In the genomic region with DNA sequence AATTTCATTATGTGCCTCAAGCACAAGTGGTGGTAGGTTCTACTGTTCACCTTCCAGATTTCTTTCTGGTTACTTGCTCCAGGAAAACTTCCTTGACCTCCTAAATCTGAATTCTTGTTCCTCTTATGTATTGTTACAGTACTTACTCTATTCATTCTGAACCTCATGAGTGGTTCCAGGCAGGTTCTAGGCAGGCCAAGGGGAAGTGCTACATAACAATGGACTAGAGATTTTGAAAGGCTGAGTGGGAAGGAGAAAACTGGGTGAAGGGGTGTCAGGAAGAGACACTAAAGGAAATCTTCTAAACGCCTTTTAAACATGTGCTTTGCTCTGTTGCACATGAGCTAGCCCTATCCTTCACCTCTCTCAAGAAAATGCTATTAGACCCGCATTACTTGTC, we compare ENCODE assay signal across 9 cellular contexts. TPM values are rescaled to one million over a fixed set of nuclear protein-coding genes. Genes with fewer than 3 reads are reported as not detected.
DNase-seq lines count a peak whose midpoint lies in the region; ATAC-seq and TF ChIP-seq lines count a peak whose summit lies in the region.
"Had no signal": no experiment of that assay in that cellular context is flagged by ENCODE, and none has a peak within 500 bp of the region (broad histone marks: within the 10 kb centered on the region; RNA-seq: fewer than 3 reads in every experiment).

No MANE protein-coding gene starts in this region.

- 25% methylated on average over 2 of the region's 2 CpGs for WGBS in mammary epithelial cell (ENCODE audit: low coverage, missing lambda C conversion rate)

- H3K4me1 ChIP-seq in CD4-positive, alpha-beta memory T cell (ENCODE audit: insufficient read depth, low read length), result peaks cover 16% of the 10 kb centered on the region
- peaks cover 23% of the 10 kb centered on the region for H3K4me1 ChIP-seq in mammary epithelial cell (ENCODE audit: insufficient read depth, low read length)
- H3K4me1 ChIP-seq: uterus had no signal

- in situ Hi-C loops in mammary epithelial cell (cut with MboI; ENCODE audit: low sequenced_read_pairs in 2 of 2), result loop anchor here (10.0 to 25.0 kb wide), 5 partner anchors 141 to 1258 kb away; a partner anchor contains a TSS

- peak overlapping the region; percentile 93 for H3K4me2 ChIP-seq in mammary epithelial cell (ENCODE audit: insufficient read depth, low read depth, low read length)

- no peaks in the 10 kb centered on the region for H3K9me3 ChIP-seq in CD4-positive, alpha-beta memory T cell (ENCODE audit: control insufficient read depth in 1 of 2, low read length in 2 of 2)
- H3K9me3 ChIP-seq in mammary epithelial cell (replicated peaks; ENCODE audit: insufficient read depth, low read length), result no peaks in the 10 kb centered on the region
- H3K9me3 ChIP-seq: uterus had no signal

- no peak for DNase-seq in CD4-positive, alpha-beta memory T cell
- peak; percentile 5 to 24 for DNase-seq in Kasumi-1 (lab: John Stamatoyannopoulos, UW)
- DNase-seq in mammary epithelial cell, result peak; percentile 29
- DNase-seq in naive B cell, result no peak
- no peak for DNase-seq in SW 1271 (lab: John Stamatoyannopoulos, UW)
- DNase-seq in DMS53 (lab: John Stamatoyannopoulos, UW), result no peak
- DNase-seq: uterus had no signal

- H3K36me3 Mint-ChIP-seq in CD4-positive, alpha-beta memory T cell, result peaks cover 18 to 51% of the 10 kb centered on the region in 2 donors
- no peaks in the 10 kb centered on the region for H3K36me3 Mint-ChIP-seq in naive B cell

- H4K20me1 ChIP-seq in mammary epithelial cell (ENCODE audit: insufficient read depth, low read length), result no peaks in the 10 kb centered on the region

- no TSS peak for BruUV-seq in mammary epithelial cell (replicated peaks; lab: Mats Ljungman, UMichigan)

- H3K4me3 Mint-ChIP-seq in CD4-positive, alpha-beta memory T cell, result peak overlapping the region; percentile 68 to 95 (median 93)
- H3K4me3 Mint-ChIP-seq in naive B cell, result peak overlapping the region in 7 of 8 donors; percentile 83 to 97 (median 95)

- no peaks in the 10 kb centered on the region for H3K9me3 Mint-ChIP-seq in CD4-positive, alpha-beta memory T cell
- no peaks in the 10 kb centered on the region for H3K9me3 Mint-ChIP-seq in naive B cell

- peak overlapping the region; percentile 78 for H3K27ac ChIP-seq in CD4-positive, alpha-beta memory T cell (ENCODE audit: low read depth, low read length)
- H3K27ac ChIP-seq in mammary epithelial cell (ENCODE audit: insufficient read depth, low read depth, low read length), result peak overlapping the region; percentile 96

- TF ChIP-seq CTCF in mammary epithelial cell (conservative IDR thresholded peaks at IDR 0.05 in 1 of 2, IDR thresholded peaks at IDR 0.05 in 1 of 2; ENCODE audit: extremely low read depth in 1 of 2, insufficient read depth in 1 of 2, low read depth in 1 of 2, low read length in 2 of 2), result no peak

- peaks cover 11 to 22% (median 17%) of the 10 kb centered on the region in 4 donors for H3K4me1 Mint-ChIP-seq in CD4-positive, alpha-beta memory T cell
- H3K4me1 Mint-ChIP-seq in naive B cell, result peaks cover 15 to 20% (median 17%) of the 10 kb centered on the region in 3 donors

- CTCF ChIA-PET in CD4-positive, alpha-beta memory T cell (lab: Charles Lee; ENCODE audit: partially characterized antibody), result interaction anchor here (0.9 to 4.8 kb wide), 6 partner anchors 12 to 1267 kb away, joined by 5 to 125 read pairs (median 29); a partner anchor contains a TSS
- CTCF ChIA-PET in mammary epithelial cell (lab: Charles Lee; ENCODE audit: low non-redundant PET), result interaction anchor here (0.9 kb wide), 1 partner anchor 10 kb away, joined by 5 read pairs; no protein-coding TSS in a partner anchor

- H3K79me2 ChIP-seq in mammary epithelial cell (ENCODE audit: insufficient read depth, low read length), result peaks cover 45% of the 10 kb centered on the region

- intact Hi-C loops in CD4-positive, alpha-beta memory T cell (cut with micrococcal nuclease), result loop anchor here (2.0 kb wide), 2 partner anchors 389 to 1101 kb away; no protein-coding TSS in a partner anchor
- intact Hi-C loops in mammary epithelial cell (cut with micrococcal nuclease), result loop anchor here (2.0 to 10.0 kb wide), 3 partner anchors 75 to 1221 kb away; a partner anchor contains a TSS

- dilution Hi-C loops in mammary epithelial cell (cut with HindIII; ENCODE audit: low sequenced_read_pairs), result no loop called here

- H3K27me3 ChIP-seq in CD4-positive, alpha-beta memory T cell (ENCODE audit: insufficient read depth, low read length), result no peaks in the 10 kb centered on the region
- H3K27me3 ChIP-seq in mammary epithelial cell (ENCODE audit: insufficient read depth, low read length), result no peaks in the 10 kb centered on the region
- H3K27me3 ChIP-seq: uterus had no signal

- no peak for ATAC-seq in naive B cell (ENCODE audit: low read depth in 2 of 2)
- no peak for ATAC-seq in HG02759 (IDR thresholded peaks at IDR 0.05; ENCODE audit: unreplicated experiment)
- no peak for ATAC-seq in GM21717 (IDR thresholded peaks at IDR 0.05; ENCODE audit: unreplicated experiment)

- peak overlapping the region; percentile 96 for H3K9ac ChIP-seq in mammary epithelial cell (ENCODE audit: insufficient read depth, low read length)

- peaks cover 22% of the 10 kb centered on the region for H3K36me3 ChIP-seq in CD4-positive, alpha-beta memory T cell (ENCODE audit: insufficient read depth, low read length)
- H3K36me3 ChIP-seq in mammary epithelial cell (ENCODE audit: insufficient read depth, low read length), result peaks cover 25% of the 10 kb centered on the region
- H3K36me3 ChIP-seq: uterus had no signal

- no peak overlapping the region for H3K4me3 ChIP-seq in CD4-positive, alpha-beta memory T cell (ENCODE audit: low read length in 2 of 2)
- H3K4me3 ChIP-seq in mammary epithelial cell (replicated peaks in 1 of 3; ENCODE audit: insufficient read depth in 1 of 3, low read depth in 2 of 3, low read length in 3 of 3), result peak overlapping the region; percentile 68 to 82 (median 76)

- H3K27ac Mint-ChIP-seq in CD4-positive, alpha-beta memory T cell, result peak overlapping the region; percentile 73 to 93 (median 90)
- H3K27ac Mint-ChIP-seq in naive B cell, result peak overlapping the region; percentile 55 to 96 (median 76)

- POLR2A ChIA-PET in CD4-positive, alpha-beta memory T cell (lab: Charles Lee; ENCODE audit: partially characterized antibody), result interaction anchor here (1.6 to 2.8 kb wide), 2 partner anchors 1101 to 1268 kb away, joined by 4 to 62 read pairs; a partner anchor contains a TSS

- no peaks in the 10 kb centered on the region for H3K27me3 Mint-ChIP-seq in CD4-positive, alpha-beta memory T cell
- no peaks in the 10 kb centered on the region for H3K27me3 Mint-ChIP-seq in naive B cell

- peak overlapping the region; percentile 18 for H2AFZ ChIP-seq in mammary epithelial cell (ENCODE audit: low read depth, low read length)

RNA-seq across cellular contexts. Expression of a gene that starts 1.6 kb away (rescaled TPM):
- total RNA-seq in CD4-positive, alpha-beta memory T cell, result 10 to 100 TPM; 18.9 to 19.0 TPM
- polyA plus RNA-seq in CD4-positive, alpha-beta memory T cell, result 10 to 100 TPM; 11.6 to 19.3 TPM
- 10 to 100 TPM; 31.5 to 37.5 TPM for total RNA-seq in mammary epithelial cell
- polyA plus RNA-seq in mammary epithelial cell (25.6 TPM), naive B cell (ENCODE audit: low read depth in 6 of 6) (10 to 100 TPM in 5 of 6 donors, 1 to 10 TPM in 1; 7.8 to 19.2 (median 13.0) TPM)
- 8.5 TPM for polyA minus RNA-seq in mammary epithelial cell

Comparison
In these comparisons a context has a peak if more than half of its experiments do, and no peak if none do; other contexts are left out.
1. DNase-seq: peak in Kasumi-1 (2 of 2) and mammary epithelial cell (single experiment); none in CD4-positive, alpha-beta memory T cell (0 of 5), naive B cell (single experiment), SW 1271 (0 of 2) and DMS53 (single experiment).
2. H3K4me3 ChIP-seq: peak in mammary epithelial cell (3 of 3); none in CD4-positive, alpha-beta memory T cell (0 of 2).